8 cellular contexts compared by ENCODE assay signal in genomic region chr1:8873506-8874229, GRCh38. TPM values are rescaled to one million over a fixed set of nuclear protein-coding genes. Genes with fewer than 3 reads are reported as not detected.
DNase-seq lines count a peak whose midpoint lies in the region; ATAC-seq and TF ChIP-seq lines count a peak whose summit lies in the region.

No MANE protein-coding gene starts in this region.

- no peak overlapping the region for H3K4me3 ChIP-seq in mucosa of descending colon
- peak overlapping the region in 1 of 2 donors; percentile 39 for H3K4me3 ChIP-seq in neuronal stem cell (ENCODE audit: low read length in 2 of 2)

- H2BK5ac ChIP-seq in neuronal stem cell (ENCODE audit: low read length): no peak overlapping the region

- H3K14ac ChIP-seq in neuronal stem cell (ENCODE audit: low read length): no peak overlapping the region

- H3K4me1 ChIP-seq in mucosa of descending colon (ENCODE audit: low read depth): peaks cover 76% of the 10 kb centered on the region
- H3K4me1 ChIP-seq in neuronal stem cell (ENCODE audit: control insufficient read depth in 2 of 2, insufficient read depth in 1 of 2, low read depth in 1 of 2, low read length in 2 of 2): peaks cover 8 to 15% of the 10 kb centered on the region in 2 donors

- H3K9ac ChIP-seq in neuronal stem cell (ENCODE audit: low read depth, low read length, poor library complexity): no peak overlapping the region

- WGBS in neuronal stem cell (ENCODE audit: extremely low coverage in 2 of 2, insufficient read length in 2 of 2, insufficient replicate concordance in 1 of 2), 2 donors: no CpG with 5 or more reads among the region's 5 CpGs

- no peak overlapping the region for H3K23ac ChIP-seq in neuronal stem cell (ENCODE audit: low read depth, low read length, poor library complexity)

- H3K9me3 ChIP-seq in mucosa of descending colon: no peaks in the 10 kb centered on the region
- H3K9me3 ChIP-seq in neuronal stem cell (replicated peaks in 1 of 2; ENCODE audit: control insufficient read depth in 2 of 2, insufficient read depth in 1 of 2, low read depth in 1 of 2, low read length in 2 of 2): no peaks in the 10 kb centered on the region

- H4K8ac ChIP-seq in neuronal stem cell (ENCODE audit: low read depth, low read length): no peak overlapping the region

- intact Hi-C loops in mucosa of descending colon (cut with DNase I, micrococcal nuclease): no loop called here

- no peak overlapping the region for H4K91ac ChIP-seq in neuronal stem cell (ENCODE audit: low read depth, low read length, poor library complexity)

- no peak overlapping the region for H3K4ac ChIP-seq in neuronal stem cell (ENCODE audit: low read length)

- H3K18ac ChIP-seq in neuronal stem cell (ENCODE audit: low read length): no peak overlapping the region

- H2AFZ ChIP-seq in neuronal stem cell (ENCODE audit: low read length): no peak overlapping the region

- H3K36me3 ChIP-seq in mucosa of descending colon (ENCODE audit: low read depth) (no peaks in the 10 kb centered on the region), neuronal stem cell (replicated peaks in 1 of 2; ENCODE audit: control insufficient read depth in 2 of 2, insufficient read depth in 2 of 2, low read length in 2 of 2) (peaks cover 47 to 87% of the 10 kb centered on the region in 2 donors)

- DNase-seq in DMS53 treated with DMSO at 0.1 percent for 48 hours (lab: John Stamatoyannopoulos, UW; ENCODE audit: unreplicated experiment) (peak; percentile 82), NOMO-1 (lab: John Stamatoyannopoulos, UW; ENCODE audit: unreplicated experiment in 2 of 2) (peak; percentile 88 to 89), epidermal melanocyte (ENCODE audit: insufficient read length, low spot score) (peak; percentile 73), mucosa of descending colon (peak; percentile 68 to 85 (median 80)), neuronal stem cell (ENCODE audit: low spot score) (no peak)
- peak; percentile 75 for DNase-seq in activated CD8-positive, alpha-beta memory T cell treated with anti-CD3 and anti-CD28 coated beads, Interleukin-2, amount 50 U/mL, for 24 hours (ENCODE audit: extremely low read depth)
- DNase-seq in stimulated activated CD8-positive, alpha-beta memory T cell treated with anti-CD3 and anti-CD28 coated beads, Interleukin-4, amount 100 ng/mL, for 4 hours (ENCODE audit: low read depth in 2 of 2, low spot score in 1 of 2): peak; percentile 71 to 75

- H3K27me3 ChIP-seq in neuronal stem cell (ENCODE audit: control insufficient read depth in 3 of 3, insufficient read depth in 3 of 3, low read depth in 1 of 3, low read length in 3 of 3): no peaks in the 10 kb centered on the region

- H2AK5ac ChIP-seq in neuronal stem cell (ENCODE audit: low read depth, low read length): no peak overlapping the region

- ATAC-seq in mucosa of descending colon: peak; percentile 77
- ATAC-seq in GM18517 (IDR thresholded peaks at IDR 0.05; ENCODE audit: unreplicated experiment): no peak

- no peak overlapping the region for H2BK15ac ChIP-seq in neuronal stem cell (ENCODE audit: low read length)

- H2BK12ac ChIP-seq in neuronal stem cell (ENCODE audit: low read length): no peak overlapping the region

- no peak overlapping the region for H3K27ac ChIP-seq in neuronal stem cell (replicated peaks; ENCODE audit: low read length)

- H2BK120ac ChIP-seq in neuronal stem cell (ENCODE audit: low read depth, low read length): no peak overlapping the region

- no peak for TF ChIP-seq CTCF in mucosa of descending colon (IDR thresholded peaks at IDR 0.05)

- H3K4me2 ChIP-seq in neuronal stem cell (ENCODE audit: insufficient read depth, low read length, poor library complexity, severe bottlenecking): no peak overlapping the region

- peaks cover 19% of the 10 kb centered on the region for H3K79me1 ChIP-seq in neuronal stem cell (ENCODE audit: low read depth, low read length)

RNA-seq across cellular contexts. Expression of gene ENO1, which starts 4.8 kb away (rescaled TPM):
- total RNA-seq in mucosa of descending colon: 100 to 1,000 TPM; 383 to 734 (median 494) TPM
- 492 TPM for polyA plus RNA-seq in neuronal stem cell (2013, experiment 1 of 2)
- polyA plus RNA-seq in neuronal stem cell (2013, experiment 2 of 2): 487 TPM

RNA-seq across cellular contexts. Expression of gene RERE, which starts 56.2 kb away (rescaled TPM):
- total RNA-seq in mucosa of descending colon: 100 to 1,000 TPM in 2 of 3 donors, 10 to 100 TPM in 1; 99.5 to 204 (median 174) TPM
- polyA plus RNA-seq in neuronal stem cell (2013, experiment 1 of 2): 36.6 TPM
- polyA plus RNA-seq in neuronal stem cell (2013, experiment 2 of 2): 38.4 TPM
